In genomic region chr11:10602945-10603344, GRCh38 we compare ENCODE assay signal across 1 cellular context.
TF ChIP-seq lines count a peak whose summit lies in the region.

No MANE protein-coding gene starts in this region.

TF ChIP-seq in SK-N-SH, 30 proteins besides CTCF, POLR2A, EP300 and RAD21 (continued from another document):
- TF ChIP-seq REST (IDR thresholded peaks at IDR 0.05; ENCODE audit: low read depth, low read length) = no peak
- TF ChIP-seq JUND (IDR thresholded peaks at IDR 0.05) = no peak
- no peak for TF ChIP-seq USF1 (IDR thresholded peaks at IDR 0.05; ENCODE audit: borderline replicate concordance, low read depth)
- no peak for TF ChIP-seq IRF3 (IDR thresholded peaks at IDR 0.05; ENCODE audit: low read depth, low read length)
- no peak for TF ChIP-seq TEAD4 (IDR thresholded peaks at IDR 0.05; ENCODE audit: borderline replicate concordance, insufficient read depth)
- no peak for TF ChIP-seq ELF1 (IDR thresholded peaks at IDR 0.05)
- TF ChIP-seq RFX5 (IDR thresholded peaks at IDR 0.05; ENCODE audit: low read length) = no peak
